ENCODE assay signal across 8 cellular contexts in the genomic region with DNA sequence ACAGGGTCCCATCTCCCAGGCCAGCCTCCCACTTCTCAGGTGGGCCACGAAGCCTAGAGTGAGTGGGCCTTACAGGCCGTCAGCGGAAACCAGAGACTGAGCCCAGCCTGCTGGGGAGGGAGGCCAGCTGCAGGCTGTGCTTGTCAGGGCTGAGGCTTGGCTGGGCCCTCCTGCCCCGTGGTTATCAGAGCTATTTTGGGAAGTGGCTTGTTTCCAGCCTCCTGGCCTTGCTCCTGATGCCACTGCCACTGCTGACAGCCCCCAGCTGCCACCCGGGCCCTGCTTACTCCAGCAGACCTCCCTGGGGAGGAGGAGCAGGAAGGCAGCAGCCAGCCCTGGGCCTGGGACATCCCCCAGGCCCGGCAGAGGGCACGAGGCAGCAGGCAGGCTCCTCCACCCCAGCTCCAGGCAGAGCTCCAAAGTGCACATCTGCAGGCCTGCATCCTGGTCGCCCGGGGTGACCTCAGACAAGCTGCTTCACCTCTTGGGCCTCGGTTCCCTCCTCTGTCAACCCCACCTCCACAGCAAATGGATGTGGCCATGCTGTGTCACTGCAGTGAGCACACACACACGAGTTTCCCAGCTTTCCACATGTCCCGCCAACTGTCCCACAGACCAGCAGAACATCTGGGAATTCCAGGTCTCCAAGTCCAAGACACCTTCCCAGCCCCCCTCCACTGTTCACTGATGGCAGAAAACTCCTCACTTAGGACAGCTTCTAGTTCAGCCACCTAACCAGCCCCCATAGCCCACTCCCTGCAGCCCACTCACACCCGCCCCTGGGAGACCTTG. TPM values are rescaled to one million over a fixed set of nuclear protein-coding genes. Genes with fewer than 3 reads are reported as not detected.
DNase-seq lines count a peak whose midpoint lies in the region; ATAC-seq and TF ChIP-seq lines count a peak whose summit lies in the region.
"Not testable (repeated sequence)": the region's sequence is repeated elsewhere in the genome, so short reads cannot be mapped to it uniquely, and the experiment has no call there.

No MANE protein-coding gene starts in this region.

- not testable (repeated sequence) for H3K4me3 ChIP-seq in OCI-LY1 (ENCODE audit: low read depth, low read length, poor library complexity, severe bottlenecking); cardiac fibroblast (replicated peaks in 1 of 2; ENCODE audit: low read depth in 2 of 2, low read length in 2 of 2); sigmoid colon; uterus

- peak overlapping the region; percentile 89 for H3K27ac Mint-ChIP-seq in activated CD8-positive, alpha-beta T cell treated with anti-CD3 and anti-CD28 coated beads for 36 hours

- not testable (repeated sequence) for H3K27me3 ChIP-seq in OCI-LY1 (ENCODE audit: insufficient read depth, low read length); sigmoid colon; uterus

- H3K36me3 ChIP-seq in OCI-LY1 (ENCODE audit: insufficient read depth, low read length); sigmoid colon; uterus: not testable (repeated sequence)

- H3F3A ChIP-seq in OCI-LY1 (ENCODE audit: insufficient read depth, low read length), result not testable (repeated sequence)

- TF ChIP-seq EP300 in sigmoid colon (IDR thresholded peaks at IDR 0.05), result not testable (repeated sequence)

- not testable (repeated sequence) for H3K9me3 Mint-ChIP-seq in activated CD8-positive, alpha-beta T cell treated with anti-CD3 and anti-CD28 coated beads for 36 hours

- H3K9me2 ChIP-seq in OCI-LY1 (ENCODE audit: low read depth, low read length), result not testable (repeated sequence)

- 47 to 63% methylated on average over 11 of the region's 13 CpGs for WGBS in sigmoid colon, 2 donors

- H3K27me3 Mint-ChIP-seq in activated CD8-positive, alpha-beta T cell treated with anti-CD3 and anti-CD28 coated beads for 36 hours, result not testable (repeated sequence)

- not testable (repeated sequence) for TF ChIP-seq CTCF in OCI-LY1 (IDR thresholded peaks at IDR 0.05; ENCODE audit: low read length); activated CD8-positive, alpha-beta T cell treated with anti-CD3 and anti-CD28 coated beads for 36 hours (IDR thresholded peaks at IDR 0.05); cardiac fibroblast (IDR thresholded peaks at IDR 0.05; ENCODE audit: low read depth, low read length); uterus (IDR thresholded peaks at IDR 0.05)
- TF ChIP-seq CTCF in sigmoid colon (IDR thresholded peaks at IDR 0.05), result peak in 1 of 4 experiments; percentile 10

- H3K4me1 Mint-ChIP-seq in activated CD8-positive, alpha-beta T cell treated with anti-CD3 and anti-CD28 coated beads for 36 hours (ENCODE audit: low read depth), result peaks cover 31% of the 10 kb centered on the region

- not testable (repeated sequence) for H3K9ac ChIP-seq in OCI-LY1 (ENCODE audit: low read length)

- POLR2A ChIA-PET in activated CD8-positive, alpha-beta T cell treated with anti-CD3 and anti-CD28 coated beads for 36 hours (lab: Charles Lee), result interaction anchor here (0.9 kb wide), 1 partner anchor 436 kb away, joined by 3 read pairs; no protein-coding TSS in a partner anchor

- ATAC-seq in GM21825 (IDR thresholded peaks at IDR 0.05; ENCODE audit: unreplicated experiment) (peak; percentile 12), Right ventricle myocardium inferior (peak; percentile 76)
- not testable (repeated sequence) for ATAC-seq in activated CD8-positive, alpha-beta T cell treated with anti-CD3 and anti-CD28 coated beads for 36 hours

- H3K9me3 ChIP-seq in OCI-LY1 (ENCODE audit: low read length); sigmoid colon; uterus: not testable (repeated sequence)

- TF ChIP-seq POLR2A in sigmoid colon (IDR thresholded peaks at IDR 0.05); uterus (IDR thresholded peaks at IDR 0.05): not testable (repeated sequence)

- not testable (repeated sequence) for H2AFZ ChIP-seq in OCI-LY1 (ENCODE audit: low read length)

- H3K4me1 ChIP-seq in OCI-LY1 (ENCODE audit: insufficient read depth, low read length, severe bottlenecking), result peaks cover 62% of the 10 kb centered on the region
- H3K4me1 ChIP-seq in sigmoid colon, result peaks cover 0 to 35% (median 26%) of the 10 kb centered on the region in 4 donors
- not testable (repeated sequence) for H3K4me1 ChIP-seq in uterus

- not testable (repeated sequence) for H3K79me2 ChIP-seq in OCI-LY1 (ENCODE audit: insufficient read depth, low read length)

- not testable (repeated sequence) for H4K20me1 ChIP-seq in OCI-LY1 (ENCODE audit: insufficient read depth, low read length)

- not testable (repeated sequence) for H3K4me3 Mint-ChIP-seq in activated CD8-positive, alpha-beta T cell treated with anti-CD3 and anti-CD28 coated beads for 36 hours

- H3K27ac ChIP-seq in OCI-LY1 (ENCODE audit: low read depth, low read length, poor library complexity, severe bottlenecking), result peak overlapping the region; percentile 56
- H3K27ac ChIP-seq in sigmoid colon, result peak overlapping the region; percentile 55 to 78 (median 77)
- peak overlapping the region; percentile 56 to 70 for H3K27ac ChIP-seq in uterus

- DNase-seq in activated CD8-positive, alpha-beta T cell treated with anti-CD3 and anti-CD28 coated beads for 36 hours, result peak; percentile 14
- DNase-seq in cardiac fibroblast (ENCODE audit: low read depth in 2 of 2) (peak; percentile 55 to 83), Right ventricle myocardium inferior (ENCODE audit: missing footprints) (peak; percentile 84), mesenteric fat pad (ENCODE audit: low spot score) (peak; percentile 81), sigmoid colon (peak; percentile 88), uterus (peak; percentile 37 to 47)

- H3K36me3 Mint-ChIP-seq in activated CD8-positive, alpha-beta T cell treated with anti-CD3 and anti-CD28 coated beads for 36 hours (ENCODE audit: low read depth), result not testable (repeated sequence)

- intact Hi-C loops in activated CD8-positive, alpha-beta T cell treated with anti-CD3 and anti-CD28 coated beads for 36 hours (cut with micrococcal nuclease), result loop anchor here (10.0 kb wide), 1 partner anchor 55 kb away; the partner anchor contains the start of gene ADAMTS7
- intact Hi-C loops in Right ventricle myocardium inferior (cut with DNase I) (loop anchor here (2.0 kb wide), 1 partner anchor 49 kb away; no protein-coding TSS in a partner anchor), sigmoid colon (cut with DNase I) (loop anchor here (5.0 kb wide), 1 partner anchor 112 kb away; the partner anchor contains the start of gene MORF4L1)
- intact Hi-C loops in uterus (cut with DNase I; ENCODE audit: low total_unique reads), result not testable (repeated sequence)

- H3K4me2 ChIP-seq in OCI-LY1 (ENCODE audit: low read length), result not testable (repeated sequence)

- CTCF ChIA-PET in activated CD8-positive, alpha-beta T cell treated with anti-CD3 and anti-CD28 coated beads for 36 hours (lab: Charles Lee), result interaction anchor here (0.7 to 1.4 kb wide), 4 partner anchors 8 to 121 kb away, joined by 3 to 4 read pairs (median 3); no protein-coding TSS in a partner anchor

RNA-seq across cellular contexts. Expression of gene ADAMTS7, which starts 51.0 kb away (rescaled TPM):
- under 1 TPM; 0.23 to 0.60 TPM for total RNA-seq in activated CD8-positive, alpha-beta T cell treated with anti-CD3 and anti-CD28 coated beads for 36 hours
- total RNA-seq in Right ventricle myocardium inferior, result 32.1 TPM
- total RNA-seq in mesenteric fat pad, result 13.2 TPM
- 1 to 10 TPM; 1.6 to 8.3 (median 2.2) TPM for total RNA-seq in sigmoid colon
- 1 to 10 TPM in 1 of 3 donors, under 1 TPM in 1, not detected in 1; 0.23 to 1.9 TPM for polyA plus RNA-seq in sigmoid colon
- total RNA-seq in uterus, result 10 to 100 TPM in 2 of 4 donors, 1 to 10 TPM in 1, under 1 TPM in 1; 0.29 to 21.4 (median 7.5) TPM

Comparison
In these comparisons a context has a peak if more than half of its experiments do, and no peak if none do; other contexts are left out.
1. DNase-seq: peak in every context shown above with its lines; median percentile 88 in sigmoid colon; 84 in Right ventricle myocardium inferior; 81 in mesenteric fat pad; 69 in cardiac fibroblast; 42 in uterus; 14 in activated CD8-positive, alpha-beta T cell treated with anti-CD3 and anti-CD28 coated beads for 36 hours.